Comparison of ENCODE assay signal across 22 cellular contexts in the genomic region with DNA sequence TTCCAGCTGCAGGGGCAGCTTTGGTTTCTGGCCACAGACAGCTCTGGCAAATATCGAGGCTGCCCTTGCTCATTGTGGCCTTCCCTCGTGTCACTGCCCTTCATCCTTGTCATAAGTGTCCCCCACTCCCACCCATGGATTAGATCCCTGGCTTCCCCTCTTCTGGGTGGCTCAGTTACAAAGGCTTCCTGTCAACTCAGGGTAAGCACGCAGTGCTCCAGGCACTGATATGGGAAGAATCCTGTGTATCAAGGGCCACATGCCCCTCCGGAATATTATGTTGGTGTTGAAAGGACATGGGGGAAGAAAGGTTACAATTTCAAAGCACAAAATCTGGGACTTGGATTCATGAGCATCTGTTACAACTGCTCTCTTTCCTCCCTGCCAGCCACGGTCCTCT.
DNase-seq lines count a peak whose midpoint lies in the region; ATAC-seq and TF ChIP-seq lines count a peak whose summit lies in the region.
"Had no signal": no experiment of that assay in that cellular context is flagged by ENCODE, and none has a peak within 500 bp of the region (broad histone marks: within the 10 kb centered on the region; RNA-seq: fewer than 3 reads in every experiment).

No MANE protein-coding gene starts in this region.

- CTCF ChIA-PET in SK-N-SH (lab: Yijun Ruan, JAX) (interaction anchor here (2.0 kb wide), 1 partner anchor 16 kb away, joined by 5 read pairs; no protein-coding TSS in a partner anchor), MCF 10A (lab: Yijun Ruan, JAX) (interaction anchor here (0.9 to 6.8 kb wide), 5 partner anchors 8 to 95 kb away, joined by 3 to 47 read pairs (median 4); no protein-coding TSS in a partner anchor)
- CTCF ChIA-PET in CD4-positive, alpha-beta T cell (lab: Charles Lee) = no interaction called here

- peaks cover 59% of the 10 kb centered on the region for H3F3A ChIP-seq in SK-N-SH (replicated peaks; ENCODE audit: insufficient read depth)
- H3F3A ChIP-seq in smooth muscle cell (ENCODE audit: low read depth) = peaks cover 13% of the 10 kb centered on the region

- peaks cover 88% of the 10 kb centered on the region for H3K4me1 Mint-ChIP-seq in MCF 10A (ENCODE audit: insufficient read depth, unreplicated experiment)
- no peaks in the 10 kb centered on the region for H3K4me1 Mint-ChIP-seq in CD4-positive, alpha-beta T cell (ENCODE audit: low read depth)
- H3K4me1 Mint-ChIP-seq: activated T-helper 17 cell treated with anti-CD3 and anti-CD28 coated beads, Interleukin-2, amount 50 U/mL, for 72 hours; CD4-positive, CD25-positive, alpha-beta regulatory T cell had no signal

- TF ChIP-seq EP300 in SK-N-SH (IDR thresholded peaks at IDR 0.05; ENCODE audit: borderline replicate concordance in 1 of 2, low read depth in 1 of 2, low read length in 1 of 2) = no peak

- H3K36me3 ChIP-seq in SK-N-SH (replicated peaks in 1 of 2; ENCODE audit: control insufficient read depth in 1 of 2, insufficient read depth in 2 of 2, low read length in 1 of 2) (peaks cover 21 to 30% of the 10 kb centered on the region in 2 experiments), hepatocyte (replicated peaks; ENCODE audit: insufficient read depth, low read depth) (no peaks in the 10 kb centered on the region), smooth muscle cell (ENCODE audit: low read depth) (no peaks in the 10 kb centered on the region)
- H3K36me3 ChIP-seq: HAP-1, pancreas had no signal

- H3K36me3 Mint-ChIP-seq in MCF 10A (ENCODE audit: insufficient read depth, unreplicated experiment) = peaks cover 89% of the 10 kb centered on the region
- no peaks in the 10 kb centered on the region for H3K36me3 Mint-ChIP-seq in CD4-positive, alpha-beta T cell (ENCODE audit: low read depth)
- H3K36me3 Mint-ChIP-seq: CD4-positive, CD25-positive, alpha-beta regulatory T cell had no signal

- H2AFZ ChIP-seq in SK-N-SH (ENCODE audit: low read depth) = no peak overlapping the region
- no peak overlapping the region for H2AFZ ChIP-seq in hepatocyte
- no peak overlapping the region for H2AFZ ChIP-seq in smooth muscle cell (ENCODE audit: low read depth)

- ATAC-seq in SK-N-SH treated with all-trans-retinoic acid at 6 μM for 48 hours (no peak), HG02798 (IDR thresholded peaks at IDR 0.05; ENCODE audit: poor library complexity, unreplicated experiment) (no peak)
- ATAC-seq in CD4-positive, alpha-beta T cell (ENCODE audit: poor library complexity) = no peak
- ATAC-seq: activated naive CD8-positive, alpha-beta T cell treated with anti-CD3 and anti-CD28 coated beads, Interleukin-2, amount 50 U/mL, for 24 hours; activated T-helper 17 cell treated with anti-CD3 and anti-CD28 coated beads, Interleukin-2, amount 50 U/mL, for 72 hours had no signal

- H3K4me1 ChIP-seq in SK-N-SH (ENCODE audit: control insufficient read depth in 1 of 2, insufficient read depth in 2 of 2, low read depth in 1 of 2, low read length in 1 of 2) (peaks cover 26 to 58% of the 10 kb centered on the region in 2 experiments; a peak in 3 of 4 replicates), hepatocyte (ENCODE audit: insufficient read depth) (peaks cover 55% of the 10 kb centered on the region), smooth muscle cell (ENCODE audit: low read depth) (peaks cover 64% of the 10 kb centered on the region)

- H3K4me3 ChIP-seq in SK-N-SH (ENCODE audit: low read depth in 2 of 2, low read length in 1 of 2) = no peak overlapping the region
- H3K4me3 ChIP-seq in hepatocyte = no peak overlapping the region
- no peak overlapping the region for H3K4me3 ChIP-seq in smooth muscle cell
- H3K4me3 ChIP-seq: HAP-1, pancreas, tibial nerve had no signal

- H3K9me2 ChIP-seq in SK-N-SH (no peaks in the 10 kb centered on the region), hepatocyte (replicated peaks; ENCODE audit: insufficient read depth) (no peaks in the 10 kb centered on the region)

- peak overlapping the region; percentile 41 for H3K4me3 Mint-ChIP-seq in MCF 10A (ENCODE audit: unreplicated experiment)
- no peak overlapping the region for H3K4me3 Mint-ChIP-seq in CD4-positive, alpha-beta T cell
- H3K4me3 Mint-ChIP-seq: activated naive CD8-positive, alpha-beta T cell treated with anti-CD3 and anti-CD28 coated beads, Interleukin-2, amount 50 U/mL, for 24 hours; activated T-helper 17 cell treated with anti-CD3 and anti-CD28 coated beads, Interleukin-2, amount 50 U/mL, for 72 hours; CD4-positive, CD25-positive, alpha-beta regulatory T cell had no signal

- POLR2A ChIA-PET in SK-N-SH (lab: Yijun Ruan, JAX) (no interaction called here), MCF 10A (lab: Yijun Ruan, JAX) (interaction anchor here (1.0 to 23.4 kb wide), 7 partner anchors 9 to 80 kb away, joined by 3 to 691 read pairs (median 5); no protein-coding TSS in a partner anchor)
- POLR2A ChIA-PET in CD4-positive, alpha-beta T cell (lab: Charles Lee) = no interaction called here

- H3K9me3 ChIP-seq in SK-N-SH (no peaks in the 10 kb centered on the region), hepatocyte (ENCODE audit: low read depth) (no peaks in the 10 kb centered on the region), smooth muscle cell (replicated peaks; ENCODE audit: low read depth) (no peaks in the 10 kb centered on the region)
- H3K9me3 ChIP-seq in CD4-positive, alpha-beta T cell (ENCODE audit: control insufficient read depth, low read length) = no peaks in the 10 kb centered on the region
- H3K9me3 ChIP-seq: HAP-1, pancreas, tibial nerve had no signal

- no TSS peak for BruUV-seq in MCF 10A (replicated peaks; lab: Mats Ljungman, UMichigan)

- peaks cover 76% of the 10 kb centered on the region for H3K79me2 ChIP-seq in SK-N-SH (ENCODE audit: insufficient read depth)
- H3K79me2 ChIP-seq in hepatocyte = peaks cover 71% of the 10 kb centered on the region
- H3K79me2 ChIP-seq in smooth muscle cell (ENCODE audit: low read depth) = peaks cover 71% of the 10 kb centered on the region

- H4K20me1 ChIP-seq in SK-N-SH (ENCODE audit: insufficient read depth) = peaks cover 44% of the 10 kb centered on the region
- no peaks in the 10 kb centered on the region for H4K20me1 ChIP-seq in hepatocyte (ENCODE audit: insufficient read depth, poor library complexity, severe bottlenecking)
- H4K20me1 ChIP-seq in smooth muscle cell (ENCODE audit: low read depth) = peaks cover 4% of the 10 kb centered on the region

- peak overlapping the region; percentile 43; the same call in 1 of the 2 replicates for H3K4me2 ChIP-seq in SK-N-SH
- H3K4me2 ChIP-seq in hepatocyte = peak overlapping the region; percentile 61
- peak overlapping the region; percentile 80 for H3K4me2 ChIP-seq in smooth muscle cell

- WGBS in SK-N-SH (ENCODE audit: low lambda C conversion rate) = 81% methylated on average over 5 of the region's 5 CpGs
- 36% methylated on average over 5 of the region's 5 CpGs for WGBS in hepatocyte (ENCODE audit: low lambda C conversion rate, missing lambda C conversion rate)
- WGBS in smooth muscle cell (ENCODE audit: low lambda C conversion rate) = 13% methylated on average over 5 of the region's 5 CpGs

- H3K27ac Mint-ChIP-seq in MCF 10A (ENCODE audit: low read depth, unreplicated experiment) = peak overlapping the region; percentile 46
- no peak overlapping the region for H3K27ac Mint-ChIP-seq in CD4-positive, alpha-beta T cell
- H3K27ac Mint-ChIP-seq: activated naive CD8-positive, alpha-beta T cell treated with anti-CD3 and anti-CD28 coated beads, Interleukin-2, amount 50 U/mL, for 24 hours; activated T-helper 17 cell treated with anti-CD3 and anti-CD28 coated beads, Interleukin-2, amount 50 U/mL, for 72 hours; CD4-positive, CD25-positive, alpha-beta regulatory T cell had no signal

- H3K9ac ChIP-seq in SK-N-SH = peak overlapping the region; percentile 33; the same call in 1 of the 2 replicates
- peak overlapping the region; percentile 60 for H3K9ac ChIP-seq in smooth muscle cell (ENCODE audit: low read depth)

- no peak for TF ChIP-seq RAD21 in SK-N-SH (IDR thresholded peaks at IDR 0.05; ENCODE audit: low read length)

- H3K27ac ChIP-seq in SK-N-SH (ENCODE audit: low read depth in 2 of 2, low read length in 1 of 2) (peak overlapping the region; percentile 68 to 91), hepatocyte (peak overlapping the region; percentile 80), smooth muscle cell (ENCODE audit: low read depth) (peak overlapping the region; percentile 93)
- no peak overlapping the region for H3K27ac ChIP-seq in CD4-positive, alpha-beta T cell (ENCODE audit: low read depth, low read length)
- H3K27ac ChIP-seq: 22Rv1, tibial nerve had no signal

- H3K27me3 ChIP-seq in SK-N-SH (ENCODE audit: insufficient read depth) (no peaks in the 10 kb centered on the region), hepatocyte (no peaks in the 10 kb centered on the region), smooth muscle cell (ENCODE audit: low read depth) (no peaks in the 10 kb centered on the region)
- no peaks in the 10 kb centered on the region for H3K27me3 ChIP-seq in CD4-positive, alpha-beta T cell (ENCODE audit: control insufficient read depth, insufficient read depth, low read length)
- H3K27me3 ChIP-seq: pancreas, tibial nerve had no signal

- intact Hi-C loops in MCF 10A (cut with micrococcal nuclease) = no loop called here
- intact Hi-C loops in CD4-positive, alpha-beta T cell (cut with DNase I, micrococcal nuclease) = no loop called here

- DNase-seq in SK-N-SH (no peak), MCF 10A (ENCODE audit: unreplicated experiment) (no peak), hepatocyte (ENCODE audit: low spot score) (no peak), smooth muscle cell (lab: John Stamatoyannopoulos, UW; ENCODE audit: unreplicated experiment) (no peak)
- no peak for DNase-seq in CD4-positive, alpha-beta T cell
- no peak for DNase-seq in stimulated activated CD8-positive, alpha-beta memory T cell treated with anti-CD3 and anti-CD28 coated beads, Interleukin-4, amount 100 ng/mL, for 48 hours
- DNase-seq: activated CD4-positive, CD25-positive, alpha-beta regulatory T cell; activated naive CD8-positive, alpha-beta T cell treated with anti-CD3 and anti-CD28 coated beads, Interleukin-2, amount 50 U/mL, for 24 hours; caudate nucleus; CD4-positive, CD25-positive, alpha-beta regulatory T cell; effector CD4-positive, alpha-beta T cell; hippocampal formation; NCI-H1436; NCI-H82; pancreas; T-helper 1 cell had no signal

- no peaks in the 10 kb centered on the region for H3K9me3 Mint-ChIP-seq in MCF 10A (ENCODE audit: unreplicated experiment)
- no peaks in the 10 kb centered on the region for H3K9me3 Mint-ChIP-seq in CD4-positive, alpha-beta T cell
- H3K9me3 Mint-ChIP-seq: activated naive CD8-positive, alpha-beta T cell treated with anti-CD3 and anti-CD28 coated beads, Interleukin-2, amount 50 U/mL, for 24 hours; activated T-helper 17 cell treated with anti-CD3 and anti-CD28 coated beads, Interleukin-2, amount 50 U/mL, for 72 hours; CD4-positive, CD25-positive, alpha-beta regulatory T cell had no signal

- H3K27me3 Mint-ChIP-seq in MCF 10A (ENCODE audit: insufficient read depth, unreplicated experiment) = no peaks in the 10 kb centered on the region
- H3K27me3 Mint-ChIP-seq in CD4-positive, alpha-beta T cell = peaks cover 23% of the 10 kb centered on the region
- H3K27me3 Mint-ChIP-seq: CD4-positive, CD25-positive, alpha-beta regulatory T cell had no signal

- TF ChIP-seq CTCF in SK-N-SH (IDR thresholded peaks at IDR 0.05) (no peak), MCF 10A (IDR thresholded peaks at IDR 0.05; ENCODE audit: unreplicated experiment) (no peak), hepatocyte (IDR thresholded peaks at IDR 0.05; ENCODE audit: poor library complexity) (no peak), smooth muscle cell (IDR thresholded peaks at IDR 0.05; ENCODE audit: borderline replicate concordance, insufficient read depth, poor library complexity, severe bottlenecking) (no peak)
- TF ChIP-seq CTCF in CD4-positive, alpha-beta T cell (IDR thresholded peaks at IDR 0.05) = no peak
